Comparison of ENCODE assay signal across 10 cellular contexts in the genomic region with DNA sequence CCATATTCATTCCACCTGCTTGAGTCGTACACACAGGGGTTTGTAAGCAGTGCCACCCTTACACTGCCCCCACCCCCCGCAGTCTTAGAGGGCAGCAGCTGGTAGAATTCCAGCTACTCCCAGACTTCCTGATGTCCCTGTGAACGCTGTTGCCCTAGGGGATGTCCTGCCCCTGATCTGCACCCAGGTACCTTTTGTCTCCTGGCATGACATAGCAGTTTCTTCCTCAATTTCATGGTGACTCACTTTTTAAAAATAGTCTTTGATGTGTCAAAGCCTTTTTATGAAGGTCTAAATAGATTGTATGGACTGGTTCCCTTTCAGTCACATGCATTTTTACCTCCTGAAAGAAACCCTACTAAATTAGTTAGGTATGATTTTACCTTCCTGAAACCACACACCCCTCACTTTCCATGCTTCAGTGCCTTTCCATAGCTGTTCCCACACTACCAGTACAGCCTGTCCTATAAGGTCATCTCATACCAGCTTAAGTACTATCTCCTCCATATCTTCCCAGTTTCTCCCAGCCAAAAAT.
DNase-seq lines count a peak whose midpoint lies in the region; ATAC-seq and TF ChIP-seq lines count a peak whose summit lies in the region.
"Had no signal": no experiment of that assay in that cellular context is flagged by ENCODE, and none has a peak within 500 bp of the region (broad histone marks: within the 10 kb centered on the region; RNA-seq: fewer than 3 reads in every experiment).

No MANE protein-coding gene starts in this region.

- H3K79me2 ChIP-seq in osteoblast (ENCODE audit: insufficient read depth, low read length) = peaks cover 7% of the 10 kb centered on the region

- no peak for TF ChIP-seq CTCF in osteoblast (IDR thresholded peaks at IDR 0.05; ENCODE audit: extremely low read depth, low read depth, low read length)

- no peaks in the 10 kb centered on the region for H4K20me1 ChIP-seq in osteoblast (ENCODE audit: insufficient read depth, low read length)

- peak; percentile 34 for DNase-seq in NCI-H2107 treated with DMSO at 0.1 percent for 48 hours (lab: John Stamatoyannopoulos, UW; ENCODE audit: unreplicated experiment)
- DNase-seq in NCI-H2107 (lab: John Stamatoyannopoulos, UW) = no peak
- DNase-seq in Kasumi-1 (lab: John Stamatoyannopoulos, UW) = peak; percentile 55 to 67
- DNase-seq in osteoblast (ENCODE audit: insufficient read length, low spot score, missing footprints) = no peak
- no peak for DNase-seq in midbrain (lab: John Stamatoyannopoulos, UW)
- DNase-seq in sciatic nerve (ENCODE audit: low spot score) = no peak
- no peak for DNase-seq in activated CD8-positive, alpha-beta memory T cell treated with anti-CD3 and anti-CD28 coated beads, Interleukin-2, amount 50 U/mL, for 4 hours
- DNase-seq: NCI-H1092 had no signal

- no peaks in the 10 kb centered on the region for H3K9me3 ChIP-seq in osteoblast (ENCODE audit: low read depth, low read length)

- no peak overlapping the region for H3K4me3 ChIP-seq in osteoblast (ENCODE audit: insufficient read depth, low read length)

- no peak overlapping the region for H3K27ac Mint-ChIP-seq in activated T-helper 17 cell treated with anti-CD3 and anti-CD28 coated beads, Interleukin-2, amount 50 U/mL, for 72 hours

- no peaks in the 10 kb centered on the region for H3K27me3 Mint-ChIP-seq in activated T-helper 17 cell treated with anti-CD3 and anti-CD28 coated beads, Interleukin-2, amount 50 U/mL, for 72 hours
- H3K27me3 Mint-ChIP-seq: activated naive CD8-positive, alpha-beta T cell had no signal

- H2AFZ ChIP-seq in osteoblast (ENCODE audit: low read length) = no peak overlapping the region

- intact Hi-C loops in sciatic nerve (cut with DNase I) = no loop called here

- H3K9me3 Mint-ChIP-seq in activated T-helper 17 cell treated with anti-CD3 and anti-CD28 coated beads, Interleukin-2, amount 50 U/mL, for 72 hours = peaks cover 8% of the 10 kb centered on the region

- H3K36me3 Mint-ChIP-seq in activated T-helper 17 cell treated with anti-CD3 and anti-CD28 coated beads, Interleukin-2, amount 50 U/mL, for 72 hours (ENCODE audit: low read depth) = peaks cover 7% of the 10 kb centered on the region

- H3K4me1 ChIP-seq in osteoblast (ENCODE audit: insufficient read depth, low read length) = peaks cover 16% of the 10 kb centered on the region

- H3K4me1 Mint-ChIP-seq in activated T-helper 17 cell treated with anti-CD3 and anti-CD28 coated beads, Interleukin-2, amount 50 U/mL, for 72 hours = peaks cover 11% of the 10 kb centered on the region

- H3K4me3 Mint-ChIP-seq in activated T-helper 17 cell treated with anti-CD3 and anti-CD28 coated beads, Interleukin-2, amount 50 U/mL, for 72 hours = no peak overlapping the region
- H3K4me3 Mint-ChIP-seq: activated naive CD8-positive, alpha-beta T cell had no signal

- ATAC-seq in activated T-helper 17 cell treated with anti-CD3 and anti-CD28 coated beads, Interleukin-2, amount 50 U/mL, for 72 hours (replicated peaks) = peak; percentile 31
- ATAC-seq in sciatic nerve = no peak

- H3K4me2 ChIP-seq in osteoblast (ENCODE audit: insufficient read depth, low read length) = no peak overlapping the region

- no peaks in the 10 kb centered on the region for H3K27me3 ChIP-seq in osteoblast (ENCODE audit: insufficient read depth, low read length)

- H3K36me3 ChIP-seq in osteoblast (ENCODE audit: insufficient read depth, low read length) = no peaks in the 10 kb centered on the region

- H3K27ac ChIP-seq in osteoblast (ENCODE audit: low read depth, low read length) = peak overlapping the region; percentile 32

Comparison
In these comparisons a context has a peak if more than half of its experiments do, and no peak if none do; other contexts are left out.
1. DNase-seq: peak in NCI-H2107 treated with DMSO at 0.1 percent for 48 hours (single experiment) and Kasumi-1 (2 of 2); none in NCI-H2107 (single experiment), osteoblast (single experiment), midbrain (single experiment), sciatic nerve (single experiment) and activated CD8-positive, alpha-beta memory T cell treated with anti-CD3 and anti-CD28 coated beads, Interleukin-2, amount 50 U/mL, for 4 hours (single experiment).